1 cellular context compared by ENCODE assay signal in the genomic region with DNA sequence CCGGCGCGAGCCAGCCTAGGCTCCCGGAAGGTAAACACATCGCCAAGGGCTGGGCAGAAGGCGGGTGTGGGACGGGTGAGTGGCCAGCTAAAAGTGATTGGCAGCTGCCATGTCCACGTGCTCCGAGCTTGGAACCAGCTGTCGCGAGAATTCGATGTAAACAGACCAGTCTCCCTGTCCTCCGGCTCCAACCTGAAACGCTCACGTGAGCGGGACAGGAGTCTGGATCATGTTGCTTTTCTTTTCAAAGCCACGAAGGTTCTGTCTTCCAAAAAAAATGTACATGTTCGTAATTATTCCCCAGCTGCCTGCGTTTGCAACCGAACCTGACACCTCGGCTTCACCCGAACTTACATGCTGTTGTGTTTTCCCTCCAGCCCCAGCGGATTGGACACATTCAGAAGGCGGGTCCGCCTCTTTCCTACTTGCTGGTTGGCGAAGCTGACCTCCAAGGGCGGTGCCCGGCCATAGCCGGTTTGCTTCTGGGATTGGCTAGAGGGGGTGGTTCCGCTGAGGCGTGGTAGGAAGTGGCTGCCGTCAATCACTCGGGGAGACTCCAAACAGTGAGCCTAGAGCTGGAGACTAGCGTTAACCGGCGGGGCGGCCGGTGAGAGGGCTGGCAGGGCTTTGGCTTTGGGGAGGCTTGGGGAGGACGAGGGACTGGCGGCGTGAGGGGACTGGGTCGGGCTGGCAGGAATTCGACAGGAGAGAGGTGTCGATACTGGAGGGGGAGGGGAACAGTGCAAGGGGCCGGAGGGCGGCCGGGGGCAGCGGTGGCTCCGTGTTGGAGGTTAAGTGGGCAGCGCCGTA.
TF ChIP-seq lines count a peak whose summit lies in the region.

TSS of gene BCAS3 (plus strand) at position 544 of the 810 bp plus-strand sequence.

TF ChIP-seq in HepG2, 621 proteins besides CTCF, POLR2A, EP300 and RAD21 (continued from another document and continues in another):
- TF ChIP-seq, protein P1, sequence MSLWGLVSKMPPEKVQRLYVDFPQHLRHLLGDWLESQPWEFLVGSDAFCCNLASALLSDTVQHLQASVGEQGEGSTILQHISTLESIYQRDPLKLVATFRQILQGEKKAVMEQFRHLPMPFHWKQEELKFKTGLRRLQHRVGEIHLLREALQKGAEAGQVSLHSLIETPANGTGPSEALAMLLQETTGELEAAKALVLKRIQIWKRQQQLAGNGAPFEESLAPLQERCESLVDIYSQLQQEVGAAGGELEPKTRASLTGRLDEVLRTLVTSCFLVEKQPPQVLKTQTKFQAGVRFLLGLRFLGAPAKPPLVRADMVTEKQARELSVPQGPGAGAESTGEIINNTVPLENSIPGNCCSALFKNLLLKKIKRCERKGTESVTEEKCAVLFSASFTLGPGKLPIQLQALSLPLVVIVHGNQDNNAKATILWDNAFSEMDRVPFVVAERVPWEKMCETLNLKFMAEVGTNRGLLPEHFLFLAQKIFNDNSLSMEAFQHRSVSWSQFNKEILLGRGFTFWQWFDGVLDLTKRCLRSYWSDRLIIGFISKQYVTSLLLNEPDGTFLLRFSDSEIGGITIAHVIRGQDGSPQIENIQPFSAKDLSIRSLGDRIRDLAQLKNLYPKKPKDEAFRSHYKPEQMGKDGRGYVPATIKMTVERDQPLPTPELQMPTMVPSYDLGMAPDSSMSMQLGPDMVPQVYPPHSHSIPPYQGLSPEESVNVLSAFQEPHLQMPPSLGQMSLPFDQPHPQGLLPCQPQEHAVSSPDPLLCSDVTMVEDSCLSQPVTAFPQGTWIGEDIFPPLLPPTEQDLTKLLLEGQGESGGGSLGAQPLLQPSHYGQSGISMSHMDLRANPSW (CRISPR knock-in tag; IDR thresholded peaks at IDR 0.05; ENCODE audit: borderline replicate concordance) = peak; percentile 99
- peak; percentile 38; the same call in 1 of the 2 replicates for TF ChIP-seq RXRA (CRISPR knock-in tag; IDR thresholded peaks at IDR 0.05)
- peak; percentile 69; the same call in 1 of the 2 replicates for TF ChIP-seq BORCS8-MEF2B (CRISPR knock-in tag; IDR thresholded peaks at IDR 0.05)
- peak; percentile 45; the same call in 1 of the 2 replicates for TF ChIP-seq RBAK (CRISPR knock-in tag; IDR thresholded peaks at IDR 0.05)
- peak; percentile 97 for TF ChIP-seq KMT2B (CRISPR knock-in tag; IDR thresholded peaks at IDR 0.05)
- TF ChIP-seq ZNF407 (CRISPR knock-in tag; IDR thresholded peaks at IDR 0.05; ENCODE audit: not compliant biosample characterization) = peak; percentile 54
- no peak for TF ChIP-seq ZNF292 (CRISPR knock-in tag; IDR thresholded peaks at IDR 0.05; ENCODE audit: borderline replicate concordance, low read depth)
- peak; percentile 91; the same call in 1 of the 2 replicates for TF ChIP-seq TOE1 (CRISPR knock-in tag; IDR thresholded peaks at IDR 0.05)
- TF ChIP-seq ZSCAN22 (CRISPR knock-in tag; IDR thresholded peaks at IDR 0.05) = peak; percentile 69; the same call in 1 of the 2 replicates
- TF ChIP-seq, protein P2, sequence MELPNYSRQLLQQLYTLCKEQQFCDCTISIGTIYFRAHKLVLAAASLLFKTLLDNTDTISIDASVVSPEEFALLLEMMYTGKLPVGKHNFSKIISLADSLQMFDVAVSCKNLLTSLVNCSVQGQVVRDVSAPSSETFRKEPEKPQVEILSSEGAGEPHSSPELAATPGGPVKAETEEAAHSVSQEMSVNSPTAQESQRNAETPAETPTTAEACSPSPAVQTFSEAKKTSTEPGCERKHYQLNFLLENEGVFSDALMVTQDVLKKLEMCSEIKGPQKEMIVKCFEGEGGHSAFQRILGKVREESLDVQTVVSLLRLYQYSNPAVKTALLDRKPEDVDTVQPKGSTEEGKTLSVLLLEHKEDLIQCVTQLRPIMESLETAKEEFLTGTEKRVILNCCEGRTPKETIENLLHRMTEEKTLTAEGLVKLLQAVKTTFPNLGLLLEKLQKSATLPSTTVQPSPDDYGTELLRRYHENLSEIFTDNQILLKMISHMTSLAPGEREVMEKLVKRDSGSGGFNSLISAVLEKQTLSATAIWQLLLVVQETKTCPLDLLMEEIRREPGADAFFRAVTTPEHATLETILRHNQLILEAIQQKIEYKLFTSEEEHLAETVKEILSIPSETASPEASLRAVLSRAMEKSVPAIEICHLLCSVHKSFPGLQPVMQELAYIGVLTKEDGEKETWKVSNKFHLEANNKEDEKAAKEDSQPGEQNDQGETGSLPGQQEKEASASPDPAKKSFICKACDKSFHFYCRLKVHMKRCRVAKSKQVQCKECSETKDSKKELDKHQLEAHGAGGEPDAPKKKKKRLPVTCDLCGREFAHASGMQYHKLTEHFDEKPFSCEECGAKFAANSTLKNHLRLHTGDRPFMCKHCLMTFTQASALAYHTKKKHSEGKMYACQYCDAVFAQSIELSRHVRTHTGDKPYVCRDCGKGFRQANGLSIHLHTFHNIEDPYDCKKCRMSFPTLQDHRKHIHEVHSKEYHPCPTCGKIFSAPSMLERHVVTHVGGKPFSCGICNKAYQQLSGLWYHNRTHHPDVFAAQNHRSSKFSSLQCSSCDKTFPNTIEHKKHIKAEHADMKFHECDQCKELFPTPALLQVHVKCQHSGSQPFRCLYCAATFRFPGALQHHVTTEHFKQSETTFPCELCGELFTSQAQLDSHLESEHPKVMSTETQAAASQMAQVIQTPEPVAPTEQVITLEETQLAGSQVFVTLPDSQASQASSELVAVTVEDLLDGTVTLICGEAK (IDR thresholded peaks at IDR 0.05) = no peak
- TF ChIP-seq, protein P2 (CRISPR knock-in tag; IDR thresholded peaks at IDR 0.05) = peak; percentile 28
- TF ChIP-seq ZNF160 (CRISPR knock-in tag; IDR thresholded peaks at IDR 0.05) = no peak
- no peak for TF ChIP-seq ZNF546 (CRISPR knock-in tag; conservative IDR thresholded peaks at IDR 0.05)
- peak; percentile 71 for TF ChIP-seq NRL (CRISPR knock-in tag; IDR thresholded peaks at IDR 0.05; ENCODE audit: borderline replicate concordance)
- TF ChIP-seq ZBTB20 (CRISPR knock-in tag; IDR thresholded peaks at IDR 0.05; ENCODE audit: borderline replicate concordance, low read depth) = 0 out of 2 replicates have a peak, but pooled peaks have one; percentile 64
- TF ChIP-seq ZBTB34 (CRISPR knock-in tag; IDR thresholded peaks at IDR 0.05) = peak; percentile 46; the same call in 1 of the 2 replicates
- TF ChIP-seq FOXJ3 (CRISPR knock-in tag; IDR thresholded peaks at IDR 0.05; ENCODE audit: borderline replicate concordance) = peak; percentile 96
- no peak for TF ChIP-seq ZMYM2 (CRISPR knock-in tag; IDR thresholded peaks at IDR 0.05)
- no peak; the same call in none of the 2 replicates for TF ChIP-seq ZNF772 (CRISPR knock-in tag; IDR thresholded peaks at IDR 0.05)
- peak; percentile 60; the same call in 1 of the 2 replicates for TF ChIP-seq ZNF124 (CRISPR knock-in tag; IDR thresholded peaks at IDR 0.05)
- no peak for TF ChIP-seq ZNF180 (CRISPR knock-in tag; IDR thresholded peaks at IDR 0.05; ENCODE audit: borderline replicate concordance, low read depth)
- TF ChIP-seq KDM5B (CRISPR knock-in tag; IDR thresholded peaks at IDR 0.05; ENCODE audit: borderline replicate concordance) = peak; percentile 95; the same call in 1 of the 2 replicates
- TF ChIP-seq NR2F2 (IDR thresholded peaks at IDR 0.05; ENCODE audit: borderline replicate concordance, low read depth) = 0 out of 2 replicates have a peak, but pooled peaks have one; percentile 15
- peak; percentile 9 for TF ChIP-seq HNRNPLL (IDR thresholded peaks at IDR 0.05; ENCODE audit: low read depth, low read length, poor library complexity, severe bottlenecking)
- 0 out of 2 replicates have a peak, but pooled peaks have one; percentile 53 for TF ChIP-seq NBN (conservative IDR thresholded peaks at IDR 0.05)
- peak; percentile 49; the same call in 1 of the 2 replicates for TF ChIP-seq ZNF367 (CRISPR knock-in tag; IDR thresholded peaks at IDR 0.05; ENCODE audit: borderline replicate concordance)
- no peak for TF ChIP-seq RFX1 (IDR thresholded peaks at IDR 0.05)
- no peak; the same call in 1 of the 2 replicates for TF ChIP-seq ZFP90 (CRISPR knock-in tag; IDR thresholded peaks at IDR 0.05; ENCODE audit: borderline replicate concordance)
- peak; percentile 43; the same call in 1 of the 2 replicates for TF ChIP-seq PHF21A (CRISPR knock-in tag; IDR thresholded peaks at IDR 0.05)
- no peak for TF ChIP-seq SYNCRIP (IDR thresholded peaks at IDR 0.05; ENCODE audit: insufficient read depth, low read depth, low read length)
- peak; percentile 83 for TF ChIP-seq ATF7-NPFF (CRISPR knock-in tag; IDR thresholded peaks at IDR 0.05; ENCODE audit: low read depth)
- 0 out of 2 replicates have a peak, but pooled peaks have one; percentile 24 for TF ChIP-seq ZNF674 (CRISPR knock-in tag; IDR thresholded peaks at IDR 0.05; ENCODE audit: low read depth)
- no peak for TF ChIP-seq ZNF564 (CRISPR knock-in tag; IDR thresholded peaks at IDR 0.05)
- peak; percentile 70; the same call in 1 of the 2 replicates for TF ChIP-seq ZNF782 (CRISPR knock-in tag; IDR thresholded peaks at IDR 0.05; ENCODE audit: borderline replicate concordance)
- peak; percentile 89 for TF ChIP-seq THAP11 (CRISPR knock-in tag; IDR thresholded peaks at IDR 0.05)
